ENCODE assay signal across 23 cellular contexts in genomic region chr13:90857921-90858320, GRCh38.
"Had no signal": no experiment of that assay in that cellular context is flagged by ENCODE, and none has a peak within 500 bp of the region (broad histone marks: within the 10 kb centered on the region; RNA-seq: fewer than 3 reads in every experiment).

No MANE protein-coding gene starts in this region.

- H3K4me3 ChIP-seq: coronary artery, dorsolateral prefrontal cortex, esophagus muscularis mucosa, gastroesophageal sphincter, heart left ventricle, left lung, lung had no signal

- H3K36me3 ChIP-seq: esophagus muscularis mucosa, gastroesophageal sphincter, heart left ventricle, left lung had no signal

- H3K27ac Mint-ChIP-seq: memory B cell; naive thymus-derived CD4-positive, alpha-beta T cell had no signal

- H3K4me3 Mint-ChIP-seq: memory B cell; naive thymus-derived CD4-positive, alpha-beta T cell had no signal

- ATAC-seq: foreskin keratinocyte; gastroesophageal sphincter; heart left ventricle; left cardiac atrium; left lung; left ventricle myocardium superior; naive thymus-derived CD4-positive, alpha-beta T cell had no signal

- H3K27me3 ChIP-seq: dorsolateral prefrontal cortex, esophagus muscularis mucosa, foreskin keratinocyte, gastroesophageal sphincter, heart left ventricle, left lung had no signal

- DNase-seq: dermis blood vessel endothelial cell; dorsolateral prefrontal cortex; effector CD4-positive, alpha-beta T cell; effector memory CD4-positive, alpha-beta T cell; foreskin keratinocyte; heart left ventricle; hippocampal formation; left cardiac atrium; left lung; left ventricle myocardium superior; mammary epithelial cell; mesendoderm; midbrain; naive thymus-derived CD4-positive, alpha-beta T cell had no signal

- H3K27me3 Mint-ChIP-seq: memory B cell; naive thymus-derived CD4-positive, alpha-beta T cell had no signal

- H3K4me1 Mint-ChIP-seq: memory B cell; naive thymus-derived CD4-positive, alpha-beta T cell had no signal

- H3K4me1 ChIP-seq: esophagus muscularis mucosa, foreskin keratinocyte, gastroesophageal sphincter, heart left ventricle, left lung had no signal

- H3K9me3 ChIP-seq: esophagus muscularis mucosa, gastroesophageal sphincter, heart left ventricle, left lung had no signal

- H3K36me3 Mint-ChIP-seq: memory B cell; naive thymus-derived CD4-positive, alpha-beta T cell had no signal

- H3K27ac ChIP-seq: coronary artery, dorsolateral prefrontal cortex, esophagus muscularis mucosa, foreskin keratinocyte, gastroesophageal sphincter, heart left ventricle, left lung had no signal

- FAIRE-seq: colon, endothelial cell of umbilical vein, islet of Langerhans, keratinocyte had no signal
